Comparison of ENCODE assay signal across 21 cellular contexts in the genomic region with DNA sequence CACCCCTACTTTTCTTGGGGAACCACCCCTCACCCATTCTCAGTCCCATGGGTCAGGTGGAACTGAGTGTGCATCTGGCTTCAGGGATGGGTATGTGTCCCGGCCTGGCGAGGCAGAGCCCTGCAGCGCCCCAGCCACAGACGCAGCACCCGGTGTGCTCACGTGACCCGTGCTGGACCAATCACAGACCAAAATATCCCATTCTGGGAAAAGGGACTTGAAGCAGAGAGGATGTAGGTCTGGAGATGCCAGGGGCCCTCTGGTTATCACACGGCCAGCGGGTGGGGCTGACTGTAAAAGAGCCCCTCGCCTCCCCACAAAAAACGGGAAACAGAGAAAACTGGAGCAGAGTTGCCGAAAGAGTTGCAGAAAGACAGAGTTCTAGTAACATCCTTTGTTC.
DNase-seq lines count a peak whose midpoint lies in the region; ATAC-seq, FAIRE-seq and TF ChIP-seq lines count a peak whose summit lies in the region.
"Had no signal": no experiment of that assay in that cellular context is flagged by ENCODE, and none has a peak within 500 bp of the region (broad histone marks: within the 10 kb centered on the region; RNA-seq: fewer than 3 reads in every experiment).

No MANE protein-coding gene starts in this region.

- no peak overlapping the region for H2AFZ ChIP-seq in endothelial cell of umbilical vein (ENCODE audit: low read depth, low read length)
- no peak overlapping the region for H2AFZ ChIP-seq in mesenchymal stem cell (ENCODE audit: low read depth, low read length)

- FAIRE-seq in endothelial cell of umbilical vein (lab: Jason Lieb, UNC), result no peak
- FAIRE-seq: astrocyte, frontal cortex, G401.6, RCC 7860, urothelium cell line had no signal

- peak overlapping the region; percentile 37 for H2BK5ac ChIP-seq in mesenchymal stem cell (ENCODE audit: low read depth, low read length, poor library complexity, severe bottlenecking)

- H3K23ac ChIP-seq in mesenchymal stem cell (ENCODE audit: low read length in 2 of 2), result no peak overlapping the region

- peak overlapping the region in 1 of 2 experiments; percentile 3 for H3K14ac ChIP-seq in mesenchymal stem cell (ENCODE audit: low read length in 2 of 2)

- no peak overlapping the region for H3K18ac ChIP-seq in mesenchymal stem cell (ENCODE audit: low read depth in 1 of 2, low read length in 2 of 2)

- H3K27me3 ChIP-seq in endothelial cell of umbilical vein (ENCODE audit: control insufficient read depth in 2 of 2, insufficient read depth in 2 of 2, low read length in 2 of 2), result no peaks in the 10 kb centered on the region
- peaks cover 0 to 58% of the 10 kb centered on the region in 2 experiments for H3K27me3 ChIP-seq in mesenchymal stem cell (ENCODE audit: control insufficient read depth in 1 of 2, insufficient read depth in 1 of 2, low read length in 2 of 2)
- no peaks in the 10 kb centered on the region for H3K27me3 ChIP-seq in left lung
- H3K27me3 ChIP-seq: suprapubic skin had no signal

- TF ChIP-seq RAD21 in Ishikawa (IDR thresholded peaks at IDR 0.05; ENCODE audit: low read depth), result no peak

- no peaks in the 10 kb centered on the region for H3K9me1 ChIP-seq in endothelial cell of umbilical vein (replicated peaks; ENCODE audit: control insufficient read depth, extremely low read depth, insufficient read depth, low read length)

- no peak overlapping the region for H3K4me2 ChIP-seq in endothelial cell of umbilical vein (ENCODE audit: insufficient read depth, low read length)
- no peak overlapping the region for H3K4me2 ChIP-seq in mesenchymal stem cell (ENCODE audit: low read length, poor library complexity, severe bottlenecking)

- H3K9ac ChIP-seq in endothelial cell of umbilical vein (replicated peaks; ENCODE audit: extremely low read depth, insufficient read depth, low read length), result no peak overlapping the region
- no peak overlapping the region for H3K9ac ChIP-seq in mesenchymal stem cell (ENCODE audit: low read length)

- H3K27ac ChIP-seq in endothelial cell of umbilical vein (ENCODE audit: insufficient read depth, low read depth, low read length), result no peak overlapping the region
- H3K27ac ChIP-seq in mesenchymal stem cell (ENCODE audit: low read length, poor library complexity, severe bottlenecking), result no peak overlapping the region
- H3K27ac ChIP-seq in left lung, result no peak overlapping the region
- H3K27ac ChIP-seq: suprapubic skin had no signal

- CTCF ChIA-PET in endothelial cell of umbilical vein (lab: Charles Lee), result no interaction called here

- peak; percentile 7 for DNase-seq in endothelial cell of umbilical vein (ENCODE audit: low read depth, low spot score)
- no peak for DNase-seq in mesenchymal stem cell
- DNase-seq in superior temporal gyrus (ENCODE audit: extremely low spot score), result peak; percentile 79
- DNase-seq in GDM1 (lab: John Stamatoyannopoulos, UW), result no peak
- no peak for DNase-seq in activated CD4-positive, CD25-positive, alpha-beta regulatory T cell (lab: John Stamatoyannopoulos, UW)
- no peak for DNase-seq in left lung
- DNase-seq: activated CD4-positive, alpha-beta T cell treated with anti-CD3 and anti-CD28 coated beads, Interleukin-2, amount 10 ng/mL, durations not matched to agents 7 days and 5 days; activated CD8-positive, alpha-beta memory T cell treated with anti-CD3 and anti-CD28 coated beads, Interleukin-2, amount 10 ng/mL, durations not matched to agents 7 days and 5 days; CD4-positive, CD25-positive, alpha-beta regulatory T cell; left colon; NCI-H1436; NCI-H2171; NCI-H524 had no signal

- H2AK5ac ChIP-seq in mesenchymal stem cell (ENCODE audit: low read length, severe bottlenecking), result no peak overlapping the region

- no peak overlapping the region for H2BK12ac ChIP-seq in mesenchymal stem cell (ENCODE audit: low read length in 2 of 2)

- no peak for TF ChIP-seq POLR2A in endothelial cell of umbilical vein (IDR thresholded peaks at IDR 0.05; ENCODE audit: low read depth, low read length)

- H2BK120ac ChIP-seq in mesenchymal stem cell (ENCODE audit: low read depth, low read length), result no peak overlapping the region

- H3K4me1 ChIP-seq in endothelial cell of umbilical vein (ENCODE audit: control insufficient read depth, extremely low read depth, insufficient read depth, low read length) (no peaks in the 10 kb centered on the region), mesenchymal stem cell (ENCODE audit: control insufficient read depth, insufficient read depth, low read depth, low read length) (no peaks in the 10 kb centered on the region), left lung (no peaks in the 10 kb centered on the region)
- H3K4me1 ChIP-seq: suprapubic skin had no signal

- no peak overlapping the region for H4K8ac ChIP-seq in mesenchymal stem cell (ENCODE audit: low read length)

- no peaks in the 10 kb centered on the region for H3K36me3 ChIP-seq in endothelial cell of umbilical vein (ENCODE audit: control insufficient read depth in 2 of 2, extremely low read depth in 1 of 2, insufficient read depth in 2 of 2, low read length in 2 of 2)
- peaks cover 0 to 15% of the 10 kb centered on the region in 2 experiments for H3K36me3 ChIP-seq in mesenchymal stem cell (ENCODE audit: control insufficient read depth in 1 of 2, insufficient read depth in 2 of 2, low read depth in 1 of 2, low read length in 2 of 2)
- H3K36me3 ChIP-seq in left lung, result no peaks in the 10 kb centered on the region

- intact Hi-C loops in endothelial cell of umbilical vein (cut with micrococcal nuclease), result no loop called here
- intact Hi-C loops in left lung (cut with DNase I), result no loop called here

- no peak overlapping the region for H2BK15ac ChIP-seq in mesenchymal stem cell (ENCODE audit: low read depth, poor library complexity, severe bottlenecking)

- no peak overlapping the region for H4K91ac ChIP-seq in mesenchymal stem cell (ENCODE audit: low read length)

- no TSS peak for BruUV-seq in endothelial cell of umbilical vein (replicated peaks; lab: Mats Ljungman, UMichigan)

- no peaks in the 10 kb centered on the region for H3K9me3 ChIP-seq in endothelial cell of umbilical vein (replicated peaks; ENCODE audit: control insufficient read depth, insufficient read depth, low read length)
- H3K9me3 ChIP-seq in mesenchymal stem cell (ENCODE audit: control insufficient read depth, low read length), result no peaks in the 10 kb centered on the region
- H3K9me3 ChIP-seq in left lung, result no peaks in the 10 kb centered on the region
- H3K9me3 ChIP-seq: suprapubic skin had no signal

- 73% methylated on average over 8 of the region's 12 CpGs for WGBS in mesenchymal stem cell

- no peaks in the 10 kb centered on the region for H3K79me1 ChIP-seq in mesenchymal stem cell (replicated peaks; ENCODE audit: low read length, poor library complexity, severe bottlenecking)

- H3K4ac ChIP-seq in mesenchymal stem cell (ENCODE audit: low read depth in 1 of 2, low read length in 2 of 2), result no peak overlapping the region

- H3K79me2 ChIP-seq in endothelial cell of umbilical vein (ENCODE audit: control insufficient read depth, insufficient read depth, low read length), result no peaks in the 10 kb centered on the region

- no peak for ATAC-seq in left lung
- ATAC-seq: activated CD8-positive, alpha-beta memory T cell treated with anti-CD3 and anti-CD28 coated beads, Interleukin-2, amount 10 ng/mL, durations not matched to agents 7 days and 5 days; activated naive CD4-positive, alpha-beta T cell treated with anti-CD3 and anti-CD28 coated beads, Interleukin-2, amount 50 U/mL, for 72 hours; left colon had no signal

- no peak overlapping the region for H3K4me3 ChIP-seq in endothelial cell of umbilical vein (replicated peaks in 1 of 3; ENCODE audit: insufficient read depth in 1 of 3, low read depth in 1 of 3, low read length in 3 of 3)
- no peak overlapping the region for H3K4me3 ChIP-seq in mesenchymal stem cell (ENCODE audit: insufficient read depth in 1 of 2, low read depth in 1 of 2, low read length in 2 of 2)
- H3K4me3 ChIP-seq in left lung, result no peak overlapping the region
- H3K4me3 ChIP-seq: suprapubic skin had no signal

- no peaks in the 10 kb centered on the region for H4K20me1 ChIP-seq in endothelial cell of umbilical vein (replicated peaks; ENCODE audit: control insufficient read depth, extremely low read depth, insufficient read depth, low read length)

- TF ChIP-seq EP300 in Ishikawa (IDR thresholded peaks at IDR 0.05; ENCODE audit: borderline replicate concordance), result no peak

- POLR2A ChIA-PET in endothelial cell of umbilical vein (lab: Charles Lee), result no interaction called here

- TF ChIP-seq CTCF in endothelial cell of umbilical vein (IDR thresholded peaks at IDR 0.05; ENCODE audit: extremely low read depth in 1 of 2, insufficient read depth in 1 of 2, low read depth in 1 of 2, low read length in 2 of 2) (no peak), left lung (IDR thresholded peaks at IDR 0.05) (no peak)

- dilution Hi-C loops in endothelial cell of umbilical vein (cut with MboI; ENCODE audit: extremely low pct_ligation_motif_present, low sequenced_read_pairs), result no loop called here

TF ChIP-seq in Ishikawa, 13 proteins besides CTCF, POLR2A, EP300 and RAD21:
- no peak for TF ChIP-seq EGR1 (IDR thresholded peaks at IDR 0.05)
- no peak for TF ChIP-seq TAF1 (IDR thresholded peaks at IDR 0.05; ENCODE audit: low read depth)
- no peak for TF ChIP-seq TEAD4 (IDR thresholded peaks at IDR 0.05)
- TF ChIP-seq, protein P1, sequence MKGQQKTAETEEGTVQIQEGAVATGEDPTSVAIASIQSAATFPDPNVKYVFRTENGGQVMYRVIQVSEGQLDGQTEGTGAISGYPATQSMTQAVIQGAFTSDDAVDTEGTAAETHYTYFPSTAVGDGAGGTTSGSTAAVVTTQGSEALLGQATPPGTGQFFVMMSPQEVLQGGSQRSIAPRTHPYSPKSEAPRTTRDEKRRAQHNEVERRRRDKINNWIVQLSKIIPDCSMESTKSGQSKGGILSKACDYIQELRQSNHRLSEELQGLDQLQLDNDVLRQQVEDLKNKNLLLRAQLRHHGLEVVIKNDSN (IDR thresholded peaks at IDR 0.05), result peak; percentile 31; the same call in 1 of the 2 replicates
- TF ChIP-seq NFIC (IDR thresholded peaks at IDR 0.05), result no peak

TF ChIP-seq in endothelial cell of umbilical vein, 7 proteins besides CTCF, POLR2A, EP300 and RAD21:
- TF ChIP-seq EZH2 (IDR thresholded peaks at IDR 0.05; ENCODE audit: borderline replicate concordance, low read depth, low read length, severe bottlenecking) (no peak), MYC (IDR thresholded peaks at IDR 0.05; ENCODE audit: low read depth, low read length) (no peak), POLR2AphosphoS5 (IDR thresholded peaks at IDR 0.05; ENCODE audit: insufficient read depth, low read depth, low read length) (no peak), MAX (IDR thresholded peaks at IDR 0.05; ENCODE audit: insufficient read depth, insufficient read length) (no peak), JUN (IDR thresholded peaks at IDR 0.05; ENCODE audit: borderline replicate concordance, insufficient read depth, insufficient read length, low read depth) (no peak), GATA2 (IDR thresholded peaks at IDR 0.05; ENCODE audit: insufficient read depth, insufficient read length, low read depth, low read length) (no peak), FOS (IDR thresholded peaks at IDR 0.05; ENCODE audit: borderline replicate concordance, insufficient read depth, low read length) (no peak)

Comparison
In these comparisons a context has a peak if more than half of its experiments do, and no peak if none do; other contexts are left out.
1. DNase-seq: peak in endothelial cell of umbilical vein (single experiment) and superior temporal gyrus (single experiment); none in mesenchymal stem cell (single experiment), GDM1 (single experiment), activated CD4-positive, CD25-positive, alpha-beta regulatory T cell (0 of 4) and left lung (0 of 2).